21 cellular contexts compared by ENCODE assay signal in the genomic region with DNA sequence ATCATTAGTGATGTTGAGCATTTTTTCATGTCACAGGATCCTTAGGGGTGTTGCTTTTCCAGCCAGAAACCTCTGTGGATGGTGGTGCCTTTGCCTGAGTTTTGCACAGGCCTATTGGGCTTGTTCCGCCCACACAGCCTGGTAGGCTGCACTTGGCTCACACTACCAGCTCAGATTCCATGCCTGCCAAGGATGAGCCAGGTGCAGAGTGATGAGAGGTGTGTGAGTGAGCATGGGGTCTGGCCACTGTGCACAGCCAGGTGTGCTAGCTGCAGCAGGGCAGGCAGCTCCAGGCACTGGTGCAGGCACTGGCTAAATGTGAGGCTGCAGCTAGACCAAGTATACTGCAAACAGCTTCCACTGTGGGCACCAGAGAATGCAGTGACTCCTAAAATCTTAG.
"Had no signal": no experiment of that assay in that cellular context is flagged by ENCODE, and none has a peak within 500 bp of the region (broad histone marks: within the 10 kb centered on the region; RNA-seq: fewer than 3 reads in every experiment).

No MANE protein-coding gene starts in this region.

- H3K36me3 ChIP-seq: MG63, SJSA1 had no signal

- H3K27ac ChIP-seq: SJSA1, SK-N-MC had no signal

- H3K4me3 ChIP-seq: MG63, SJSA1, SK-N-MC had no signal

- H3K9me3 ChIP-seq: MG63, SJSA1 had no signal

- H3K27me3 ChIP-seq: MG63, SJSA1 had no signal

- H3K4me1 ChIP-seq: SJSA1 had no signal

- DNase-seq: IMR-90, Karpas-422, KG1, MG63, NCI-H1092, NCI-H1105 treated with DMSO at 0.1 percent for 48 hours, NCI-H1417 treated with DMSO at 0.1 percent for 48 hours, NCI-H146, NCI-H1694 treated with DMSO at 0.1 percent for 48 hours, NCI-H1930, NCI-H2081, NCI-H2107, NCI-H2227 treated with DMSO at 0.1 percent for 48 hours, NCI-H524 treated with DMSO at 0.1 percent for 48 hours, NCI-H69, NCI-H774, Right ventricle myocardium superior, RPMI8226, SIG-M5 had no signal
